1 cellular context compared by ENCODE assay signal in genomic region chr1:168693197-168693871, GRCh38.
TF ChIP-seq lines count a peak whose summit lies in the region.

No MANE protein-coding gene starts in this region.

TF ChIP-seq in HepG2, 621 proteins besides CTCF, POLR2A, EP300 and RAD21 (continued from another document and continues in another):
- TF ChIP-seq, protein P1, sequence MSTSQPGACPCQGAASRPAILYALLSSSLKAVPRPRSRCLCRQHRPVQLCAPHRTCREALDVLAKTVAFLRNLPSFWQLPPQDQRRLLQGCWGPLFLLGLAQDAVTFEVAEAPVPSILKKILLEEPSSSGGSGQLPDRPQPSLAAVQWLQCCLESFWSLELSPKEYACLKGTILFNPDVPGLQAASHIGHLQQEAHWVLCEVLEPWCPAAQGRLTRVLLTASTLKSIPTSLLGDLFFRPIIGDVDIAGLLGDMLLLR (CRISPR knock-in tag; IDR thresholded peaks at IDR 0.05): no peak
- TF ChIP-seq RFX1 (IDR thresholded peaks at IDR 0.05) (no peak), CENPBD1 (CRISPR knock-in tag; IDR thresholded peaks at IDR 0.05; ENCODE audit: borderline replicate concordance, low read depth) (no peak), ZNF292 (CRISPR knock-in tag; IDR thresholded peaks at IDR 0.05; ENCODE audit: borderline replicate concordance, low read depth) (no peak), SMARCC2 (IDR thresholded peaks at IDR 0.05) (no peak), ZNF264 (CRISPR knock-in tag; IDR thresholded peaks at IDR 0.05) (no peak), ZNF12 (CRISPR knock-in tag; IDR thresholded peaks at IDR 0.05) (no peak), ZNF556 (CRISPR knock-in tag; IDR thresholded peaks at IDR 0.05; ENCODE audit: borderline replicate concordance) (no peak), ZNF841 (CRISPR knock-in tag; IDR thresholded peaks at IDR 0.05; ENCODE audit: borderline replicate concordance) (no peak), ZC3H4 (CRISPR knock-in tag; IDR thresholded peaks at IDR 0.05; ENCODE audit: borderline replicate concordance) (no peak), ZSCAN31 (CRISPR knock-in tag; IDR thresholded peaks at IDR 0.05; ENCODE audit: low read depth) (no peak), MIER2 (CRISPR knock-in tag; IDR thresholded peaks at IDR 0.05) (no peak), MATR3 (CRISPR knock-in tag; IDR thresholded peaks at IDR 0.05) (no peak), GPN1 (CRISPR knock-in tag; IDR thresholded peaks at IDR 0.05; ENCODE audit: borderline replicate concordance) (no peak), DZIP1 (CRISPR knock-in tag; IDR thresholded peaks at IDR 0.05) (no peak), KAT2B (IDR thresholded peaks at IDR 0.05; ENCODE audit: borderline replicate concordance, low read depth, low read length) (peak; percentile 26; the same call in 1 of the 2 replicates), ZFAT (CRISPR knock-in tag; conservative IDR thresholded peaks at IDR 0.05) (no peak), YEATS2 (CRISPR knock-in tag; IDR thresholded peaks at IDR 0.05; ENCODE audit: borderline replicate concordance) (no peak; the same call in 1 of the 2 replicates), ZNF616 (CRISPR knock-in tag; IDR thresholded peaks at IDR 0.05; ENCODE audit: low read depth) (no peak), ELF1 (CRISPR knock-in tag; IDR thresholded peaks at IDR 0.05) (no peak), ZNF335 (CRISPR knock-in tag; IDR thresholded peaks at IDR 0.05) (no peak), HNF4A (CRISPR knock-in tag; IDR thresholded peaks at IDR 0.05) (peak; percentile 68), KDM6A (CRISPR knock-in tag; IDR thresholded peaks at IDR 0.05; ENCODE audit: low read depth) (peak; percentile 50; the same call in 1 of the 2 replicates), ZNF614 (CRISPR knock-in tag; IDR thresholded peaks at IDR 0.05; ENCODE audit: borderline replicate concordance) (no peak), ELF3 (CRISPR knock-in tag; IDR thresholded peaks at IDR 0.05) (peak; percentile 52), THAP9 (CRISPR knock-in tag; IDR thresholded peaks at IDR 0.05; ENCODE audit: borderline replicate concordance) (no peak), CEBPZ (IDR thresholded peaks at IDR 0.05; ENCODE audit: low read length) (no peak), NFAT5 (CRISPR knock-in tag; IDR thresholded peaks at IDR 0.05) (no peak), MTF1 (CRISPR knock-in tag; IDR thresholded peaks at IDR 0.05) (no peak), ZNF883 (CRISPR knock-in tag; IDR thresholded peaks at IDR 0.05; ENCODE audit: not compliant biosample characterization) (no peak), ZSCAN21 (CRISPR knock-in tag; IDR thresholded peaks at IDR 0.05; ENCODE audit: borderline replicate concordance) (no peak), ATF7-NPFF (CRISPR knock-in tag; IDR thresholded peaks at IDR 0.05; ENCODE audit: low read depth) (no peak), ZKSCAN5 (CRISPR knock-in tag; IDR thresholded peaks at IDR 0.05) (no peak)
- TF ChIP-seq, protein P2, sequence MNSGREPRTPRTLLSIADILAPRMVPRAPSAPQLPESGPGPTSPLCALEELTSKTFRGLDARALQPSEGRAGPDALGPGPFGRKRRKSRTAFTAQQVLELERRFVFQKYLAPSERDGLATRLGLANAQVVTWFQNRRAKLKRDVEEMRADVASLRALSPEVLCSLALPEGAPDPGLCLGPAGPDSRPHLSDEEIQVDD (CRISPR knock-in tag; IDR thresholded peaks at IDR 0.05; ENCODE audit: borderline replicate concordance): no peak
- TF ChIP-seq, protein P3, sequence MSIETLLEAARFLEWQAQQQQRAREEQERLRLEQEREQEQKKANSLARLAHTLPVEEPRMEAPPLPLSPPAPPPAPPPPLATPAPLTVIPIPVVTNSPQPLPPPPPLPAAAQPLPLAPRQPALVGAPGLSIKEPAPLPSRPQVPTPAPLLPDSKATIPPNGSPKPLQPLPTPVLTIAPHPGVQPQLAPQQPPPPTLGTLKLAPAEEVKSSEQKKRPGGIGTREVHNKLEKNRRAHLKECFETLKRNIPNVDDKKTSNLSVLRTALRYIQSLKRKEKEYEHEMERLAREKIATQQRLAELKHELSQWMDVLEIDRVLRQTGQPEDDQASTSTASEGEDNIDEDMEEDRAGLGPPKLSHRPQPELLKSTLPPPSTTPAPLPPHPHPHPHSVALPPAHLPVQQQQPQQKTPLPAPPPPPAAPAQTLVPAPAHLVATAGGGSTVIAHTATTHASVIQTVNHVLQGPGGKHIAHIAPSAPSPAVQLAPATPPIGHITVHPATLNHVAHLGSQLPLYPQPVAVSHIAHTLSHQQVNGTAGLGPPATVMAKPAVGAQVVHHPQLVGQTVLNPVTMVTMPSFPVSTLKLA (IDR thresholded peaks at IDR 0.05): no peak
- TF ChIP-seq, protein P4, sequence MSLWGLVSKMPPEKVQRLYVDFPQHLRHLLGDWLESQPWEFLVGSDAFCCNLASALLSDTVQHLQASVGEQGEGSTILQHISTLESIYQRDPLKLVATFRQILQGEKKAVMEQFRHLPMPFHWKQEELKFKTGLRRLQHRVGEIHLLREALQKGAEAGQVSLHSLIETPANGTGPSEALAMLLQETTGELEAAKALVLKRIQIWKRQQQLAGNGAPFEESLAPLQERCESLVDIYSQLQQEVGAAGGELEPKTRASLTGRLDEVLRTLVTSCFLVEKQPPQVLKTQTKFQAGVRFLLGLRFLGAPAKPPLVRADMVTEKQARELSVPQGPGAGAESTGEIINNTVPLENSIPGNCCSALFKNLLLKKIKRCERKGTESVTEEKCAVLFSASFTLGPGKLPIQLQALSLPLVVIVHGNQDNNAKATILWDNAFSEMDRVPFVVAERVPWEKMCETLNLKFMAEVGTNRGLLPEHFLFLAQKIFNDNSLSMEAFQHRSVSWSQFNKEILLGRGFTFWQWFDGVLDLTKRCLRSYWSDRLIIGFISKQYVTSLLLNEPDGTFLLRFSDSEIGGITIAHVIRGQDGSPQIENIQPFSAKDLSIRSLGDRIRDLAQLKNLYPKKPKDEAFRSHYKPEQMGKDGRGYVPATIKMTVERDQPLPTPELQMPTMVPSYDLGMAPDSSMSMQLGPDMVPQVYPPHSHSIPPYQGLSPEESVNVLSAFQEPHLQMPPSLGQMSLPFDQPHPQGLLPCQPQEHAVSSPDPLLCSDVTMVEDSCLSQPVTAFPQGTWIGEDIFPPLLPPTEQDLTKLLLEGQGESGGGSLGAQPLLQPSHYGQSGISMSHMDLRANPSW (CRISPR knock-in tag; IDR thresholded peaks at IDR 0.05; ENCODE audit: borderline replicate concordance): no peak
- TF ChIP-seq, protein P5, sequence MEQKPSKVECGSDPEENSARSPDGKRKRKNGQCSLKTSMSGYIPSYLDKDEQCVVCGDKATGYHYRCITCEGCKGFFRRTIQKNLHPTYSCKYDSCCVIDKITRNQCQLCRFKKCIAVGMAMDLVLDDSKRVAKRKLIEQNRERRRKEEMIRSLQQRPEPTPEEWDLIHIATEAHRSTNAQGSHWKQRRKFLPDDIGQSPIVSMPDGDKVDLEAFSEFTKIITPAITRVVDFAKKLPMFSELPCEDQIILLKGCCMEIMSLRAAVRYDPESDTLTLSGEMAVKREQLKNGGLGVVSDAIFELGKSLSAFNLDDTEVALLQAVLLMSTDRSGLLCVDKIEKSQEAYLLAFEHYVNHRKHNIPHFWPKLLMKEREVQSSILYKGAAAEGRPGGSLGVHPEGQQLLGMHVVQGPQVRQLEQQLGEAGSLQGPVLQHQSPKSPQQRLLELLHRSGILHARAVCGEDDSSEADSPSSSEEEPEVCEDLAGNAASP (CRISPR knock-in tag; IDR thresholded peaks at IDR 0.05; ENCODE audit: borderline replicate concordance): peak; percentile 51; the same call in 1 of the 2 replicates
